ENCODE assay signal across 8 cellular contexts in the genomic region with DNA sequence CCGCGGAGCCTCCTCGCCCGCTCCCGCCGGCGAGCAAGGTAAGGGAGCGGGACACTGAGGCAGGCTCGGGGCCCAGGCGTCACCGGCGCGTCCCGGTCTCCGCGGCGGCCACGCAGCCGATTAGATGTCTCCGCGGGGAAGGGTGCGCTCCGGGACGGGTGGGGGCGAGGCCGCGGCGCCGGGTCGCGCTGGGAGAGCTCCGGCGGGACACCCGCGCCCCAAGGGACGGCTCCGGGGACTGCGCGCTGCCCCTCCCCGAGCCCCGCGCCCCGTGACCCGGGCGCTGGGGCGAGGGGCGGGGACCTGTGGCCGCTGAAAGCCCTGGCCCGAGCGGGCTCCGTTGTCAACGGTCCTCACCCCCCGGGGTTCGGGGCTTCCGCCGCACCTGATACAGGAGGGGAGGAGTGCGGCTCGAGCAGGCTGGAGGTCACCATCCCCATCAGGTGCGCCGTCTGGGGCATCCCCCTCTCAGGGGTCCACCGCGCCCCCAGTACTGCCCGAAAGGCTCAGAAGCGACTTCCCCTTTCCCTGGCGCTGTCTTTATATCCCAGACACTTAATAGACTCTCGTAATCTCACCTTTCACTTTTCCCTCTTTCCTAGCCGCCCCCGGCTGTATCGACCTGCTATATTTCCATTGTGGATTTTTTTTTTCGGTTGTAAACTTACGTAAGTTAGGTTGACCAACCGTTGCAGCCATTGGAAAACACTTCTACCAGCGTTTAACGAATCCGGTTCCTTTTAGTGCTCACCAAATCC. TPM values are rescaled to one million over a fixed set of nuclear protein-coding genes. Genes with fewer than 3 reads are reported as not detected.
DNase-seq lines count a peak whose midpoint lies in the region; ATAC-seq and TF ChIP-seq lines count a peak whose summit lies in the region.

No MANE protein-coding gene starts in this region.

- 4% methylated on average over 13 of the region's 75 CpGs for WGBS in SK-N-SH (ENCODE audit: low lambda C conversion rate)
- WGBS in right cardiac atrium, result under 1% methylated on average over 75 of the region's 75 CpGs

- peaks cover 48% of the 10 kb centered on the region for H3K79me2 ChIP-seq in SK-N-SH (ENCODE audit: insufficient read depth)

- peaks cover 19% of the 10 kb centered on the region for H3K36me3 Mint-ChIP-seq in activated naive CD8-positive, alpha-beta T cell treated with anti-CD3 and anti-CD28 coated beads, Interleukin-2, amount 50 U/mL, for 24 hours (ENCODE audit: low read depth)

- H3K4me1 Mint-ChIP-seq in activated naive CD8-positive, alpha-beta T cell treated with anti-CD3 and anti-CD28 coated beads, Interleukin-2, amount 50 U/mL, for 24 hours, result peaks cover 47% of the 10 kb centered on the region

- peak overlapping the region; percentile 74 for H3K27ac Mint-ChIP-seq in activated naive CD8-positive, alpha-beta T cell treated with anti-CD3 and anti-CD28 coated beads, Interleukin-2, amount 50 U/mL, for 24 hours

- no peak overlapping the region; the same call in 1 of the 2 replicates for H2AFZ ChIP-seq in SK-N-SH (ENCODE audit: low read depth)

- H3K27me3 ChIP-seq in SK-N-SH (ENCODE audit: insufficient read depth) (peaks cover 10% of the 10 kb centered on the region; the same call in 1 of the 2 replicates), right cardiac atrium (ENCODE audit: control insufficient read depth, insufficient read depth) (no peaks in the 10 kb centered on the region)

- peak overlapping the region; percentile 89 for H3K4me2 ChIP-seq in SK-N-SH

- H3K27ac ChIP-seq in SK-N-SH (ENCODE audit: low read depth in 2 of 2, low read length in 1 of 2) (peak overlapping the region in 1 of 2 experiments; percentile 64; a peak in 2 of 4 replicates), right cardiac atrium (ENCODE audit: low read length) (peak overlapping the region; percentile 44)

- H3K4me3 Mint-ChIP-seq in activated naive CD8-positive, alpha-beta T cell treated with anti-CD3 and anti-CD28 coated beads, Interleukin-2, amount 50 U/mL, for 24 hours, result peak overlapping the region; percentile 87

- peaks cover 16% of the 10 kb centered on the region for H3K27me3 Mint-ChIP-seq in activated naive CD8-positive, alpha-beta T cell treated with anti-CD3 and anti-CD28 coated beads, Interleukin-2, amount 50 U/mL, for 24 hours

- TF ChIP-seq RAD21 in SK-N-SH (IDR thresholded peaks at IDR 0.05; ENCODE audit: low read length), result no peak

- DNase-seq in AG10803 (ENCODE audit: low read depth) (peak; percentile 71), SK-N-SH (peak; percentile 85), right cardiac atrium (peak; percentile 37 to 79 (median 78)), sciatic nerve (ENCODE audit: low spot score) (peak; percentile 66), NCI-H2196 treated with DMSO at 0.1 percent for 48 hours (lab: John Stamatoyannopoulos, UW; ENCODE audit: unreplicated experiment) (no peak)
- peak; percentile 45 for DNase-seq in activated naive CD8-positive, alpha-beta T cell treated with anti-CD3 and anti-CD28 coated beads, Interleukin-2, amount 50 U/mL, for 24 hours

- ATAC-seq in GM19035 (IDR thresholded peaks at IDR 0.05; ENCODE audit: unreplicated experiment) (peak; percentile 35), HG03196 (IDR thresholded peaks at IDR 0.05; ENCODE audit: unreplicated experiment) (peak; percentile 35), right cardiac atrium (peak; percentile 46 to 48), sciatic nerve (no peak)
- peak; percentile 46 for ATAC-seq in activated naive CD8-positive, alpha-beta T cell treated with anti-CD3 and anti-CD28 coated beads, Interleukin-2, amount 50 U/mL, for 24 hours

- peak overlapping the region; percentile 81 for H3K9ac ChIP-seq in SK-N-SH

- no peak for TF ChIP-seq EP300 in SK-N-SH (IDR thresholded peaks at IDR 0.05; ENCODE audit: borderline replicate concordance in 1 of 2, low read depth in 1 of 2, low read length in 1 of 2)

- CTCF ChIA-PET in SK-N-SH (lab: Yijun Ruan, JAX), result interaction anchor here (1.4 kb wide), 2 partner anchors 11 to 20 kb away, joined by 3 to 4 read pairs; no protein-coding TSS in a partner anchor

- peak overlapping the region; percentile 86 for H3K4me3 ChIP-seq in AG10803 (ENCODE audit: low read length)
- H3K4me3 ChIP-seq in SK-N-SH (ENCODE audit: low read depth in 2 of 2, low read length in 1 of 2), result peak overlapping the region; percentile 78 to 97
- peak overlapping the region; percentile 88 for H3K4me3 ChIP-seq in right cardiac atrium (ENCODE audit: low read length)

- peaks cover 16 to 37% of the 10 kb centered on the region in 2 experiments for H3K36me3 ChIP-seq in SK-N-SH (replicated peaks in 1 of 2; ENCODE audit: control insufficient read depth in 1 of 2, insufficient read depth in 2 of 2, low read length in 1 of 2)

- no peaks in the 10 kb centered on the region for H3F3A ChIP-seq in SK-N-SH (replicated peaks; ENCODE audit: insufficient read depth)

- H3K9me2 ChIP-seq in SK-N-SH, result no peaks in the 10 kb centered on the region

- peaks cover 10% of the 10 kb centered on the region; the same call in 1 of the 2 replicates for H4K20me1 ChIP-seq in SK-N-SH (ENCODE audit: insufficient read depth)

- no peaks in the 10 kb centered on the region for H3K9me3 ChIP-seq in SK-N-SH
- no peaks in the 10 kb centered on the region for H3K9me3 ChIP-seq in right cardiac atrium (ENCODE audit: control insufficient read depth, low read length)

- peaks cover 3 to 13% of the 10 kb centered on the region in 2 experiments; a peak in 2 of 4 replicates for H3K4me1 ChIP-seq in SK-N-SH (ENCODE audit: control insufficient read depth in 1 of 2, insufficient read depth in 2 of 2, low read depth in 1 of 2, low read length in 1 of 2)
- peaks cover 2% of the 10 kb centered on the region for H3K4me1 ChIP-seq in right cardiac atrium (ENCODE audit: control insufficient read depth, insufficient read depth, low read length)

- intact Hi-C loops in right cardiac atrium (cut with DNase I), result no loop called here
- intact Hi-C loops in sciatic nerve (cut with DNase I), result no loop called here

- POLR2A ChIA-PET in SK-N-SH (lab: Yijun Ruan, JAX), result interaction anchor here (0.8 kb wide), 1 partner anchor 12 kb away, joined by 3 read pairs; no protein-coding TSS in a partner anchor

- no peaks in the 10 kb centered on the region for H3K9me3 Mint-ChIP-seq in activated naive CD8-positive, alpha-beta T cell treated with anti-CD3 and anti-CD28 coated beads, Interleukin-2, amount 50 U/mL, for 24 hours

- TF ChIP-seq CTCF in AG10803 (conservative IDR thresholded peaks at IDR 0.05; ENCODE audit: low read length) (no peak), SK-N-SH (IDR thresholded peaks at IDR 0.05) (no peak)

TF ChIP-seq in SK-N-SH, 30 proteins besides CTCF, POLR2A, EP300 and RAD21 (continues in another document):
- TF ChIP-seq RFX5 (IDR thresholded peaks at IDR 0.05; ENCODE audit: low read length) (no peak), NRF1 (IDR thresholded peaks at IDR 0.05; ENCODE audit: low read depth, low read length) (no peak), POLR2AphosphoS5 (IDR thresholded peaks at IDR 0.05; ENCODE audit: low read depth, low read length) (no peak), RXRA (IDR thresholded peaks at IDR 0.05; ENCODE audit: borderline replicate concordance, low read depth) (no peak), YY1 (IDR thresholded peaks at IDR 0.05; ENCODE audit: low read depth) (no peak), MEF2A (IDR thresholded peaks at IDR 0.05; ENCODE audit: borderline replicate concordance, low read depth) (no peak), TAF1 (IDR thresholded peaks at IDR 0.05; ENCODE audit: borderline replicate concordance, low read depth, low read length) (no peak), FOXJ3 (CRISPR knock-in tag; IDR thresholded peaks at IDR 0.05) (no peak), SIN3A (IDR thresholded peaks at IDR 0.05; ENCODE audit: borderline replicate concordance, low read depth, low read length) (no peak), TEAD4 (IDR thresholded peaks at IDR 0.05; ENCODE audit: borderline replicate concordance, insufficient read depth) (no peak), NFIC (IDR thresholded peaks at IDR 0.05; ENCODE audit: borderline replicate concordance) (no peak), FOSL2 (IDR thresholded peaks at IDR 0.05; ENCODE audit: borderline replicate concordance, low read depth) (no peak), FOXM1 (IDR thresholded peaks at IDR 0.05; ENCODE audit: low read depth) (no peak)
- TF ChIP-seq, protein P1, sequence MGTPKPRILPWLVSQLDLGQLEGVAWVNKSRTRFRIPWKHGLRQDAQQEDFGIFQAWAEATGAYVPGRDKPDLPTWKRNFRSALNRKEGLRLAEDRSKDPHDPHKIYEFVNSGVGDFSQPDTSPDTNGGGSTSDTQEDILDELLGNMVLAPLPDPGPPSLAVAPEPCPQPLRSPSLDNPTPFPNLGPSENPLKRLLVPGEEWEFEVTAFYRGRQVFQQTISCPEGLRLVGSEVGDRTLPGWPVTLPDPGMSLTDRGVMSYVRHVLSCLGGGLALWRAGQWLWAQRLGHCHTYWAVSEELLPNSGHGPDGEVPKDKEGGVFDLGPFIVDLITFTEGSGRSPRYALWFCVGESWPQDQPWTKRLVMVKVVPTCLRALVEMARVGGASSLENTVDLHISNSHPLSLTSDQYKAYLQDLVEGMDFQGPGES (IDR thresholded peaks at IDR 0.05; ENCODE audit: low read depth, low read length), result no peak
- TF ChIP-seq, protein P2, sequence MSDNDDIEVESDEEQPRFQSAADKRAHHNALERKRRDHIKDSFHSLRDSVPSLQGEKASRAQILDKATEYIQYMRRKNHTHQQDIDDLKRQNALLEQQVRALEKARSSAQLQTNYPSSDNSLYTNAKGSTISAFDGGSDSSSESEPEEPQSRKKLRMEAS (IDR thresholded peaks at IDR 0.05; ENCODE audit: low read depth), result no peak
- TF ChIP-seq, protein P3, sequence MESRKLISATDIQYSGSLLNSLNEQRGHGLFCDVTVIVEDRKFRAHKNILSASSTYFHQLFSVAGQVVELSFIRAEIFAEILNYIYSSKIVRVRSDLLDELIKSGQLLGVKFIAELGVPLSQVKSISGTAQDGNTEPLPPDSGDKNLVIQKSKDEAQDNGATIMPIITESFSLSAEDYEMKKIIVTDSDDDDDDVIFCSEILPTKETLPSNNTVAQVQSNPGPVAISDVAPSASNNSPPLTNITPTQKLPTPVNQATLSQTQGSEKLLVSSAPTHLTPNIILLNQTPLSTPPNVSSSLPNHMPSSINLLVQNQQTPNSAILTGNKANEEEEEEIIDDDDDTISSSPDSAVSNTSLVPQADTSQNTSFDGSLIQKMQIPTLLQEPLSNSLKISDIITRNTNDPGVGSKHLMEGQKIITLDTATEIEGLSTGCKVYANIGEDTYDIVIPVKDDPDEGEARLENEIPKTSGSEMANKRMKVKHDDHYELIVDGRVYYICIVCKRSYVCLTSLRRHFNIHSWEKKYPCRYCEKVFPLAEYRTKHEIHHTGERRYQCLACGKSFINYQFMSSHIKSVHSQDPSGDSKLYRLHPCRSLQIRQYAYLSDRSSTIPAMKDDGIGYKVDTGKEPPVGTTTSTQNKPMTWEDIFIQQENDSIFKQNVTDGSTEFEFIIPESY (IDR thresholded peaks at IDR 0.05; ENCODE audit: borderline replicate concordance, low read depth), result no peak

RNA-seq across cellular contexts. Expression of a gene that starts 0.6 kb away (rescaled TPM):
- polyA plus RNA-seq in SK-N-SH (2012; rRNA removed) (35.6 and 37.4 TPM in 2 replicates), right cardiac atrium (16.2 TPM)
- 17.9 and 23.3 TPM in 2 replicates for polyA plus RNA-seq in SK-N-SH (2012; cell fraction: cytosol; rRNA removed)
- 121 and 128 TPM in 2 replicates for polyA plus RNA-seq in SK-N-SH (2012; cell fraction: nucleus; rRNA removed)
- total RNA-seq in right cardiac atrium (10 to 100 TPM; 36.7 to 44.9 (median 39.4) TPM), sciatic nerve (82.4 TPM)
